In the genomic region with DNA sequence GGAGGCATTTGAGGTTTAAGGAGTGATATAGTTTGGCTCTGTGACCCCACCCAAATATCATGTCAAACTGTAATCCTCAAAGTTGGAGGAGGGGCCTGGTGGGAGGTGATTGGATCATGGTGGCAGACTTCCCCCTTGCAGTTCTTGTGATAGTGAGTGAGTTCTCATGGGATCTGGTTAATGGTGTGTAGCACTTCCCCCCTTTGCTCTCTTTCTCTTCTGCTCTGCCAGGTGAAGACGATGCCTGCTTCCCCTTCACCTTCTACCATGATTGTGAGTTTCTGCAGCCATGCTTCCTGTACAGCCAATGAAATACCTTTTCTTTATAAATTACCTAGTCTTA, we compare ENCODE assay signal across 24 cellular contexts. TPM values are rescaled to one million over a fixed set of nuclear protein-coding genes. Genes with fewer than 3 reads are reported as not detected.
DNase-seq lines count a peak whose midpoint lies in the region; ATAC-seq and TF ChIP-seq lines count a peak whose summit lies in the region.
"Had no signal": no experiment of that assay in that cellular context is flagged by ENCODE, and none has a peak within 500 bp of the region (broad histone marks: within the 10 kb centered on the region; RNA-seq: fewer than 3 reads in every experiment).

No MANE protein-coding gene starts in this region.

- no peak for DNase-seq in activated naive CD4-positive, alpha-beta T cell treated with anti-CD3 and anti-CD28 coated beads, Interleukin-2, amount 10 ng/mL, durations not matched to agents 7 days and 5 days
- DNase-seq in activated naive CD4-positive, alpha-beta T cell treated with anti-CD3 and anti-CD28 coated beads, Interleukin-2, amount 50 U/mL, for 72 hours (ENCODE audit: low spot score in 2 of 2) = no peak
- no peak for DNase-seq in endothelial cell (ENCODE audit: low spot score)
- DNase-seq in smooth muscle cell (lab: John Stamatoyannopoulos, UW; ENCODE audit: unreplicated experiment) = no peak
- no peak for DNase-seq in heart left ventricle
- no peak for DNase-seq in uterus
- no peak for DNase-seq in activated CD8-positive, alpha-beta T cell treated with anti-CD3 and anti-CD28 coated beads for 36 hours
- DNase-seq: activated CD4-positive, CD25-positive, alpha-beta regulatory T cell; activated gamma-delta T cell treated with Interleukin-2 at 50 U/mL for 16 hours; DMS53; effector CD4-positive, alpha-beta T cell; left colon; mesendoderm; MG63; NCI-H1436 treated with DMSO at 0.1 percent for 48 hours; NCI-H2171 treated with DMSO at 0.1 percent for 48 hours; NCI-H526 treated with DMSO at 0.1 percent for 48 hours; SHP77; small intestine; stimulated activated CD4-positive, alpha-beta T cell treated with anti-CD3 and anti-CD28 coated beads, Interleukin-2, amount 100 ng/mL, for 48 hours had no signal

- peaks cover 46% of the 10 kb centered on the region for H3K4me1 Mint-ChIP-seq in activated naive CD4-positive, alpha-beta T cell treated with anti-CD3 and anti-CD28 coated beads, Interleukin-2, amount 10 ng/mL, durations not matched to agents 7 days and 5 days
- peaks cover 34% of the 10 kb centered on the region for H3K4me1 Mint-ChIP-seq in endothelial cell (ENCODE audit: unreplicated experiment)
- H3K4me1 Mint-ChIP-seq in activated CD8-positive, alpha-beta T cell treated with anti-CD3 and anti-CD28 coated beads for 36 hours (ENCODE audit: low read depth) = peaks cover 37% of the 10 kb centered on the region

- no peak overlapping the region for H3K4me3 Mint-ChIP-seq in activated naive CD4-positive, alpha-beta T cell treated with anti-CD3 and anti-CD28 coated beads, Interleukin-2, amount 10 ng/mL, durations not matched to agents 7 days and 5 days
- H3K4me3 Mint-ChIP-seq in endothelial cell (ENCODE audit: unreplicated experiment) = peak overlapping the region; percentile 19
- no peak overlapping the region for H3K4me3 Mint-ChIP-seq in activated CD8-positive, alpha-beta T cell treated with anti-CD3 and anti-CD28 coated beads for 36 hours
- H3K4me3 Mint-ChIP-seq: GM23338 had no signal

- H3K9me3 Mint-ChIP-seq in activated naive CD4-positive, alpha-beta T cell treated with anti-CD3 and anti-CD28 coated beads, Interleukin-2, amount 10 ng/mL, durations not matched to agents 7 days and 5 days = no peaks in the 10 kb centered on the region
- peaks cover 7 to 13% of the 10 kb centered on the region in 2 donors for H3K9me3 Mint-ChIP-seq in activated naive CD4-positive, alpha-beta T cell treated with anti-CD3 and anti-CD28 coated beads, Interleukin-2, amount 50 U/mL, for 72 hours
- H3K9me3 Mint-ChIP-seq in endothelial cell (ENCODE audit: unreplicated experiment) = no peaks in the 10 kb centered on the region
- peaks cover 1% of the 10 kb centered on the region for H3K9me3 Mint-ChIP-seq in activated CD8-positive, alpha-beta T cell treated with anti-CD3 and anti-CD28 coated beads for 36 hours

- H3K27me3 Mint-ChIP-seq in activated naive CD4-positive, alpha-beta T cell treated with anti-CD3 and anti-CD28 coated beads, Interleukin-2, amount 10 ng/mL, durations not matched to agents 7 days and 5 days = peaks cover 7% of the 10 kb centered on the region
- peaks cover 7% of the 10 kb centered on the region for H3K27me3 Mint-ChIP-seq in endothelial cell (ENCODE audit: unreplicated experiment)
- no peaks in the 10 kb centered on the region for H3K27me3 Mint-ChIP-seq in activated CD8-positive, alpha-beta T cell treated with anti-CD3 and anti-CD28 coated beads for 36 hours

- TF ChIP-seq CTCF in SU-DHL-6 (IDR thresholded peaks at IDR 0.05; ENCODE audit: insufficient read depth, low read length, poor library complexity, severe bottlenecking) (no peak), endothelial cell (IDR thresholded peaks at IDR 0.05; ENCODE audit: unreplicated experiment) (no peak), smooth muscle cell (IDR thresholded peaks at IDR 0.05; ENCODE audit: borderline replicate concordance, insufficient read depth, poor library complexity, severe bottlenecking) (no peak), heart left ventricle (IDR thresholded peaks at IDR 0.05) (no peak), uterus (IDR thresholded peaks at IDR 0.05) (no peak)
- no peak for TF ChIP-seq CTCF in activated CD8-positive, alpha-beta T cell treated with anti-CD3 and anti-CD28 coated beads for 36 hours (IDR thresholded peaks at IDR 0.05)

- H3K9me2 ChIP-seq in SU-DHL-6 (replicated peaks; ENCODE audit: insufficient read depth, low read length) = no peaks in the 10 kb centered on the region

- TF ChIP-seq POLR2A in heart left ventricle (IDR thresholded peaks at IDR 0.05) (no peak), uterus (IDR thresholded peaks at IDR 0.05) (no peak)

- no peak overlapping the region for H3K4me3 ChIP-seq in SU-DHL-6 (ENCODE audit: insufficient read depth, low read length, poor library complexity, severe bottlenecking)
- H3K4me3 ChIP-seq in smooth muscle cell = no peak overlapping the region
- H3K4me3 ChIP-seq in heart left ventricle = no peak overlapping the region
- no peak overlapping the region for H3K4me3 ChIP-seq in uterus
- H3K4me3 ChIP-seq: GM23338, MG63, tibial nerve had no signal

- peaks cover 13% of the 10 kb centered on the region for H3K4me1 ChIP-seq in smooth muscle cell (ENCODE audit: low read depth)
- H3K4me1 ChIP-seq in heart left ventricle = peaks cover 0 to 24% (median 17%) of the 10 kb centered on the region in 12 donors
- H3K4me1 ChIP-seq in uterus = no peaks in the 10 kb centered on the region

- peak overlapping the region; percentile 78 for H3K27ac Mint-ChIP-seq in activated naive CD4-positive, alpha-beta T cell treated with anti-CD3 and anti-CD28 coated beads, Interleukin-2, amount 10 ng/mL, durations not matched to agents 7 days and 5 days
- H3K27ac Mint-ChIP-seq in activated naive CD4-positive, alpha-beta T cell treated with anti-CD3 and anti-CD28 coated beads, Interleukin-2, amount 50 U/mL, for 72 hours = peak overlapping the region in 1 of 2 donors; percentile 15
- H3K27ac Mint-ChIP-seq in endothelial cell (ENCODE audit: unreplicated experiment) = peak overlapping the region; percentile 44
- no peak overlapping the region for H3K27ac Mint-ChIP-seq in activated CD8-positive, alpha-beta T cell treated with anti-CD3 and anti-CD28 coated beads for 36 hours
- H3K27ac Mint-ChIP-seq: GM23338; stimulated activated naive CD8-positive, alpha-beta T cell treated with anti-CD3 and anti-CD28 coated beads, Interleukin-15, Interleukin-2, amounts not matched to agents 100 ng/mL and 50 ng/mL, for 24 hours had no signal

- H3K9me3 ChIP-seq in SU-DHL-6 (ENCODE audit: insufficient read depth, low read length) (no peaks in the 10 kb centered on the region), smooth muscle cell (replicated peaks; ENCODE audit: low read depth) (no peaks in the 10 kb centered on the region), heart left ventricle (peaks cover 0 to 8% (median 0%) of the 10 kb centered on the region in 12 donors), uterus (no peaks in the 10 kb centered on the region)
- H3K9me3 ChIP-seq: MG63 had no signal

- H3K36me3 Mint-ChIP-seq in activated naive CD4-positive, alpha-beta T cell treated with anti-CD3 and anti-CD28 coated beads, Interleukin-2, amount 10 ng/mL, durations not matched to agents 7 days and 5 days = peaks cover 19% of the 10 kb centered on the region
- peaks cover 29 to 35% of the 10 kb centered on the region in 2 donors for H3K36me3 Mint-ChIP-seq in activated naive CD4-positive, alpha-beta T cell treated with anti-CD3 and anti-CD28 coated beads, Interleukin-2, amount 50 U/mL, for 72 hours
- peaks cover 7% of the 10 kb centered on the region for H3K36me3 Mint-ChIP-seq in endothelial cell (ENCODE audit: low read depth, unreplicated experiment)
- peaks cover 22% of the 10 kb centered on the region for H3K36me3 Mint-ChIP-seq in activated CD8-positive, alpha-beta T cell treated with anti-CD3 and anti-CD28 coated beads for 36 hours (ENCODE audit: low read depth)

- H3K79me2 ChIP-seq in SU-DHL-6 (ENCODE audit: insufficient read depth, low read length) (peaks cover 27% of the 10 kb centered on the region), smooth muscle cell (ENCODE audit: low read depth) (peaks cover 24% of the 10 kb centered on the region)

- H3K4me2 ChIP-seq in SU-DHL-6 (ENCODE audit: low read depth, low read length, poor library complexity, severe bottlenecking) = no peak overlapping the region
- H3K4me2 ChIP-seq in smooth muscle cell = no peak overlapping the region
- H3K4me2 ChIP-seq: GM23338 had no signal

- H3K9ac ChIP-seq in SU-DHL-6 (ENCODE audit: low read length) = no peak overlapping the region
- no peak overlapping the region for H3K9ac ChIP-seq in smooth muscle cell (ENCODE audit: low read depth)

- WGBS in smooth muscle cell (ENCODE audit: low lambda C conversion rate) = 100% methylated on average over 1 of the region's 1 CpG
- WGBS in heart left ventricle, 4 donors = 77 to 90% (median 82%) methylated on average over 1 of the region's 1 CpG

- intact Hi-C loops in heart left ventricle (cut with DNase I) = loop anchor here in 6 of 10 donors (5.0 to 10.0 kb wide), 5 partner anchors 151 to 681 kb away; a partner anchor contains a TSS
- intact Hi-C loops in uterus (cut with DNase I; ENCODE audit: low total_unique reads) = no loop called here
- intact Hi-C loops in activated CD8-positive, alpha-beta T cell treated with anti-CD3 and anti-CD28 coated beads for 36 hours (cut with micrococcal nuclease) = no loop called here

- H3K36me3 ChIP-seq in SU-DHL-6 (ENCODE audit: low read length) (peaks cover 14% of the 10 kb centered on the region), smooth muscle cell (ENCODE audit: low read depth) (no peaks in the 10 kb centered on the region), heart left ventricle (peaks cover 0 to 19% (median 13%) of the 10 kb centered on the region in 9 donors), uterus (no peaks in the 10 kb centered on the region)

- H3F3A ChIP-seq in SU-DHL-6 (ENCODE audit: insufficient read depth) = peaks cover 14% of the 10 kb centered on the region
- peaks cover 8% of the 10 kb centered on the region for H3F3A ChIP-seq in smooth muscle cell (ENCODE audit: low read depth)

- CTCF ChIA-PET in activated naive CD4-positive, alpha-beta T cell treated with anti-CD3 and anti-CD28 coated beads, Interleukin-2, amount 10 ng/mL, durations not matched to agents 7 days and 5 days (lab: Charles Lee) = no interaction called here
- CTCF ChIA-PET in activated CD8-positive, alpha-beta T cell treated with anti-CD3 and anti-CD28 coated beads for 36 hours (lab: Charles Lee) = interaction anchor here (5.6 kb wide), 1 partner anchor 9 kb away, joined by 32 read pairs; no protein-coding TSS in a partner anchor

- H2AFZ ChIP-seq in SU-DHL-6 (ENCODE audit: low read depth, low read length, severe bottlenecking) (peak overlapping the region; percentile 28), smooth muscle cell (ENCODE audit: low read depth) (peak overlapping the region; percentile 94)
- H2AFZ ChIP-seq: GM23338 had no signal

- ATAC-seq in activated naive CD4-positive, alpha-beta T cell treated with anti-CD3 and anti-CD28 coated beads, Interleukin-2, amount 50 U/mL, for 72 hours = no peak
- ATAC-seq in heart left ventricle = no peak
- no peak for ATAC-seq in activated CD8-positive, alpha-beta T cell treated with anti-CD3 and anti-CD28 coated beads for 36 hours
- ATAC-seq: GM23338, left colon had no signal

- H3K27ac ChIP-seq in SU-DHL-6 (ENCODE audit: low read depth, low read length) (no peak overlapping the region), smooth muscle cell (ENCODE audit: low read depth) (peak overlapping the region; percentile 6), heart left ventricle (no peak overlapping the region), uterus (no peak overlapping the region)
- H3K27ac ChIP-seq: tibial nerve had no signal

- POLR2A ChIA-PET in activated CD8-positive, alpha-beta T cell treated with anti-CD3 and anti-CD28 coated beads for 36 hours (lab: Charles Lee) = no interaction called here

- H4K20me1 ChIP-seq in SU-DHL-6 (ENCODE audit: low read depth, low read length) (no peaks in the 10 kb centered on the region), smooth muscle cell (ENCODE audit: low read depth) (no peaks in the 10 kb centered on the region)

- H3K27me3 ChIP-seq in SU-DHL-6 (ENCODE audit: low read length) (no peaks in the 10 kb centered on the region), smooth muscle cell (ENCODE audit: low read depth) (no peaks in the 10 kb centered on the region), heart left ventricle (no peaks in the 10 kb centered on the region), uterus (no peaks in the 10 kb centered on the region)
- H3K27me3 ChIP-seq: MG63, tibial nerve had no signal

RNA-seq across cellular contexts. Expression of a gene that starts 1.7 kb away (rescaled TPM):
- total RNA-seq in activated naive CD4-positive, alpha-beta T cell treated with anti-CD3 and anti-CD28 coated beads, Interleukin-2, amount 50 U/mL, for 72 hours = 10 to 100 TPM; 60.1 to 78.5 TPM
- total RNA-seq in endothelial cell (ENCODE audit: unreplicated experiment) = 18.4 TPM
- 80.9 and 104 TPM in 2 replicates for total RNA-seq in smooth muscle cell
- 107 and 114 TPM in 2 replicates for polyA plus RNA-seq in smooth muscle cell
- 100 to 1,000 TPM in 2 of 9 donors, 10 to 100 TPM in 7; 70.2 to 123 (median 92.6) TPM for total RNA-seq in heart left ventricle
- polyA plus RNA-seq in heart left ventricle = 100 to 1,000 TPM in 1 of 2 donors, 10 to 100 TPM in 1; 80.3 to 170 TPM
- 10 to 100 TPM; 11.3 to 45.2 (median 36.0) TPM for total RNA-seq in uterus
- 100 to 1,000 TPM; 119 to 121 TPM for total RNA-seq in activated CD8-positive, alpha-beta T cell treated with anti-CD3 and anti-CD28 coated beads for 36 hours

Comparison
In these comparisons a context has a peak if more than half of its experiments do, and no peak if none do; other contexts are left out.
1. intact Hi-C loops: an anchor here in heart left ventricle (5.0 to 10.0 kb wide); none called in uterus and activated CD8-positive, alpha-beta T cell treated with anti-CD3 and anti-CD28 coated beads for 36 hours.